ENCODE assay signal across 1 cellular context in genomic region chrX:107894038-107894437, GRCh38.
TF ChIP-seq lines count a peak whose summit lies in the region.

No MANE protein-coding gene starts in this region.

TF ChIP-seq in HEK293, 187 proteins besides CTCF, POLR2A, EP300 and RAD21 (continued from another document):
- TF ChIP-seq, protein P1, sequence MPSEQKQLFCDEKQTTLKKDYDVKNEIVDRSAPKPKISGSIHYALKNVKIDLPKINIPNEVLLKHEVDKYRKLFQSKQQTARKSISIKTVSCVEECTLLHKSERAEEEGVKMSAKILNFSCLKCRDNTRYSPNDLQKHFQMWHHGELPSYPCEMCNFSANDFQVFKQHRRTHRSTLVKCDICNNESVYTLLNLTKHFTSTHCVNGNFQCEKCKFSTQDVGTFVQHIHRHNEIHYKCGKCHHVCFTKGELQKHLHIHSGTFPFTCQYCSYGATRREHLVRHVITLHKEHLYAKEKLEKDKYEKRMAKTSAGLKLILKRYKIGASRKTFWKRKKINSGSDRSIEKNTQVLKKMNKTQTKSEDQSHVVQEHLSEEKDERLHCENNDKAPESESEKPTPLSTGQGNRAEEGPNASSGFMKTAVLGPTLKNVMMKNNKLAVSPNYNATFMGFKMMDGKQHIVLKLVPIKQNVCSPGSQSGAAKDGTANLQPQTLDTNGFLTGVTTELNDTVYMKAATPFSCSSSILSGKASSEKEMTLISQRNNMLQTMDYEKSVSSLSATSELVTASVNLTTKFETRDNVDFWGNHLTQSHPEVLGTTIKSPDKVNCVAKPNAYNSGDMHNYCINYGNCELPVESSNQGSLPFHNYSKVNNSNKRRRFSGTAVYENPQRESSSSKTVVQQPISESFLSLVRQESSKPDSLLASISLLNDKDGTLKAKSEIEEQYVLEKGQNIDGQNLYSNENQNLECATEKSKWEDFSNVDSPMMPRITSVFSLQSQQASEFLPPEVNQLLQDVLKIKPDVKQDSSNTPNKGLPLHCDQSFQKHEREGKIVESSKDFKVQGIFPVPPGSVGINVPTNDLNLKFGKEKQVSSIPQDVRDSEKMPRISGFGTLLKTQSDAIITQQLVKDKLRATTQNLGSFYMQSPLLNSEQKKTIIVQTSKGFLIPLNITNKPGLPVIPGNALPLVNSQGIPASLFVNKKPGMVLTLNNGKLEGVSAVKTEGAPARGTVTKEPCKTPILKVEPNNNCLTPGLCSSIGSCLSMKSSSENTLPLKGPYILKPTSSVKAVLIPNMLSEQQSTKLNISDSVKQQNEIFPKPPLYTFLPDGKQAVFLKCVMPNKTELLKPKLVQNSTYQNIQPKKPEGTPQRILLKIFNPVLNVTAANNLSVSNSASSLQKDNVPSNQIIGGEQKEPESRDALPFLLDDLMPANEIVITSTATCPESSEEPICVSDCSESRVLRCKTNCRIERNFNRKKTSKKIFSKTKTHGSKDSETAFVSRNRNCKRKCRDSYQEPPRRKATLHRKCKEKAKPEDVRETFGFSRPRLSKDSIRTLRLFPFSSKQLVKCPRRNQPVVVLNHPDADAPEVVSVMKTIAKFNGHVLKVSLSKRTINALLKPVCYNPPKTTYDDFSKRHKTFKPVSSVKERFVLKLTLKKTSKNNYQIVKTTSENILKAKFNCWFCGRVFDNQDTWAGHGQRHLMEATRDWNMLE (tag by site-specific recombination; conservative IDR thresholded peaks at IDR 0.05; ENCODE audit: low read depth): 0 out of 2 replicates have a peak, but pooled peaks have one; percentile 25
- TF ChIP-seq ZNF350 (tag by site-specific recombination; IDR thresholded peaks at IDR 0.05) (no peak), ZNF514 (tag by site-specific recombination; IDR thresholded peaks at IDR 0.05) (no peak), KLF16 (tag by site-specific recombination; IDR thresholded peaks at IDR 0.05) (no peak)
